Comparison of ENCODE assay signal across 1 cellular context in the genomic region with DNA sequence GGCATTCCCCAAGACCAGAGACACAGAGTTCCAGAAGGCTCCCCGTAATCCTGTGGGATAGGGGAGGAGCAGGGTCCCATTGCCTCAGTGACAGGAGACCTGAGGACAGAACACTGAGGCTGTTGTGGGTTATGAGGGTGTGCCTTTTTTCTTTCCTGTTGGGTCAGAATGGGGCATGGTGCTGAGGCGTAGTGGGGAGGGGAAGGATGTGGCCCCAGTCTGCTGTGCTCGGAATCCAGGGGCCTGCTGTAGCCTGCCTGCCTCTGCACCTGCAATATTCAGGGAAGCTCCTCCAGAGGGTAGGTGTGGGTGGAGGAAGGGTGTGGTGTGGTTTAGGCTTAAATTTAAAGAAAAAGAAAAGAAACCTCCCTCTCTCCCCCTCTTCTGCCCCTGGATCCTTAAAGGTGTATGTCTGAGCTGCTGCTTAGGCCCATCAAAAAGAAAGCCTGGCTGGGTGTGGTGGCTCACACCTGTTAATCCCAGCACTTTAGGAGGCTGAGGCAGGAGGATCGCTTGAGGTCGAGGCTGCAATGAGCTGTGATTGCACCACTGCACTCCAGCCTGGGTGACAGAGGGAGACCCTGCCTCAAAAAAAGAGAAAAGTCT.
TF ChIP-seq lines count a peak whose summit lies in the region.

No MANE protein-coding gene starts in this region.

TF ChIP-seq in SK-N-SH, 30 proteins besides CTCF, POLR2A, EP300 and RAD21 (continued from another document):
- no peak for TF ChIP-seq USF1 (IDR thresholded peaks at IDR 0.05; ENCODE audit: borderline replicate concordance, low read depth)
